Comparison of ENCODE assay signal across 8 cellular contexts in the genomic region with DNA sequence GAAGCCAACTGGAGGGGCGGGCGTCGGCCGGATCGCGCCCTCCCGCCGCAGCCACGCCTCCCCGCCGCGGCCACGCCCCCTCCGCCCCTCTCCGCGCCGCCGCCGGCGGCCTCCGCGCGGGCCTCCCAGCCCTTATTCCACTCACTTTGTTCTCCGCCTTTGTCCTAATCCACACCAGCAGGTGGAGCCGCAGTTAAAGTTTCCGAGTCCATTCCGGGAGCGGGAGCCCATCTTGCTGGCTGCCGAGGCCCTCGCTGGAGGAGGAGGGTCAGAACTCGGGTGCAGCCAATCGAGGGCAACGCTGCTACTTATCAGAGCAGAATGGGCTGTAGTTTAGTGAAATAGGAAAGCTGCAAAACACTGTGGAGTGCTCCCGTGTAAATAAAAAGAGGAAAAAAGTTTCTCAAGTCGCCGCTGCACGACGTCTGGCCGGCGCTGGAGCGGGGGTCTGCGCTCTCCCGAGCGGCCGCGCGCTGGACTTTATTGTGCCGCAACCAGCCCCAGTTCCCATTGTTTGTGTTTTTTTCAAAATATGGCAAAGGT.
DNase-seq lines count a peak whose midpoint lies in the region; ATAC-seq lines count a peak whose summit lies in the region.

Gene ASF1A, plus strand, starts transcription at position 271 of the 543 bp plus-strand sequence. Its CDS starts 262 bp downstream, at position 533.

- peaks cover 4 to 34% (median 22%) of the 10 kb centered on the region in 11 experiments; a peak in 20 of 22 replicates for H3K36me3 ChIP-seq in BLaER1 treated with 17β-estradiol and CSF1 and Interleukin-3, amounts not matched to agents 10 nM and 100 nM

- no peaks in the 10 kb centered on the region for H3K27me3 ChIP-seq in BLaER1 treated with 17β-estradiol and CSF1 and Interleukin-3, amounts not matched to agents 10 nM and 100 nM

- DNase-seq in GM19240 (ENCODE audit: insufficient read length, low spot score) (peak; percentile 41), NCI-H524 treated with DMSO at 0.1 percent for 48 hours (lab: John Stamatoyannopoulos, UW) (peak; percentile 67), kidney tubule cell (ENCODE audit: low spot score) (peak; percentile 99)
- DNase-seq in activated CD4-positive, alpha-beta T cell treated with anti-CD3 and anti-CD28 coated beads for 4 hours = peak; percentile 90 to 93
- peak; percentile 90 to 93 for DNase-seq in stimulated activated CD4-positive, alpha-beta T cell treated with anti-CD3 and anti-CD28 coated beads, Interleukin-1b, Interleukin-23, amount 100 ng/mL, for 4 hours (ENCODE audit: low read depth in 2 of 2)

- peak within 1 kb of the TSS; percentile 94 to 100 (median 99) for H3K9ac ChIP-seq in BLaER1 treated with 17β-estradiol and CSF1 and Interleukin-3, amounts not matched to agents 10 nM and 100 nM

- peak; percentile 63 for ATAC-seq in HG03460 (IDR thresholded peaks at IDR 0.05; ENCODE audit: unreplicated experiment)

- peak within 1 kb of the TSS; percentile 95 to 100 (median 98) for H3K27ac ChIP-seq in BLaER1 treated with 17β-estradiol and CSF1 and Interleukin-3, amounts not matched to agents 10 nM and 100 nM
- H3K27ac ChIP-seq in cingulate gyrus (ENCODE audit: low read depth, low read length) = peak within 1 kb of the TSS; percentile 89

- H4K20me1 ChIP-seq in BLaER1 treated with 17β-estradiol and CSF1 and Interleukin-3, amounts not matched to agents 10 nM and 100 nM = peaks cover under 1 to 47% (median 8%) of the 10 kb centered on the region in 11 experiments; a peak in 14 of 22 replicates

- no peaks in the 10 kb centered on the region for H3K9me3 ChIP-seq in BLaER1 treated with 17β-estradiol and CSF1 and Interleukin-3, amounts not matched to agents 10 nM and 100 nM (replicated peaks in 1 of 11)

- peaks cover 37 to 57% (median 46%) of the 10 kb centered on the region in 10 experiments for H3K4me1 ChIP-seq in BLaER1 treated with 17β-estradiol and CSF1 and Interleukin-3, amounts not matched to agents 10 nM and 100 nM

- peak within 1 kb of the TSS; percentile 79 to 97 (median 86) for H3K4me3 ChIP-seq in BLaER1 treated with 17β-estradiol and CSF1 and Interleukin-3, amounts not matched to agents 10 nM and 100 nM

- peak within 1 kb of the TSS; percentile 78 to 95 (median 87) for H3K4me2 ChIP-seq in BLaER1 treated with 17β-estradiol and CSF1 and Interleukin-3, amounts not matched to agents 10 nM and 100 nM

Comparison
In these comparisons a context has a peak if more than half of its experiments do, and no peak if none do; other contexts are left out.
1. Peak in every context shown above with its lines: DNase-seq, ATAC-seq, H3K4me3 ChIP-seq and H3K27ac ChIP-seq.
2. DNase-seq: peak in every context shown above with its lines; median percentile 99 in kidney tubule cell; 92 in activated CD4-positive, alpha-beta T cell treated with anti-CD3 and anti-CD28 coated beads for 4 hours; 92 in stimulated activated CD4-positive, alpha-beta T cell treated with anti-CD3 and anti-CD28 coated beads, Interleukin-1b, Interleukin-23, amount 100 ng/mL, for 4 hours; 67 in NCI-H524 treated with DMSO at 0.1 percent for 48 hours; 41 in GM19240.